Comparison of ENCODE assay signal across 12 cellular contexts in the genomic region with DNA sequence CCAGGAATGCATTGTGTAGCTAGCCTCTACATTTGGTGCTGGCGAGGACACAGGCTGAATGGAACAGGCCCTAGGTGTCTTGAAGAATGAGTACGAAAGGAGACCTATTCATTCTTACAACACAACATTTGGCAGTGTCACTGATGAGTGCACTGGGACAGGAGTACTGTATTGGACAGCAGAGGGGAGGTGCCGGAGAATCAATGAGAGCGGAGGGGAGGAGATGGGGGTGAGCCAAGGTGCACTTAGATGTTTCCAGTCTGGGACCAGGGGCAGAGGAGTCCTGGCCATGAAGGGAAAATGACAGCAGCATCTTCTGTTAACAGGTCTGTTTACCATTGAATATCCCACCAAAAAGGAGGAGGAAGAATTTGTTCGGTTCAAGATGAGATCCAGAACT. TPM values are rescaled to one million over a fixed set of nuclear protein-coding genes. Genes with fewer than 3 reads are reported as not detected.
"Had no signal": no experiment of that assay in that cellular context is flagged by ENCODE, and none has a peak within 500 bp of the region (broad histone marks: within the 10 kb centered on the region; RNA-seq: fewer than 3 reads in every experiment).

No MANE protein-coding gene starts in this region.

- H2AFZ ChIP-seq: GM23248, GM23338 had no signal

- H3K4me3 Mint-ChIP-seq: GM23338, H9, HFFc6 had no signal

- H3K27ac Mint-ChIP-seq: GM23338, HFFc6 had no signal

- H3K9ac ChIP-seq: GM23248 had no signal

- H3K4me2 ChIP-seq: GM23338 had no signal

- H3K36me3 ChIP-seq: HAP-1 had no signal

- H3K4me1 ChIP-seq: HAP-1 had no signal

- H3K9me3 ChIP-seq: HAP-1 had no signal

- DNase-seq: GM23248, GOT3, H7, H9, HCEC 1CT, HFFc6 had no signal

- H3K27ac ChIP-seq: GM23248 had no signal

- FAIRE-seq: H1, H54 had no signal

- ATAC-seq: GM23338, HCT116 had no signal

- H3K4me3 ChIP-seq: GM23248, GM23338, HAP-1 had no signal

- H3K9me3 Mint-ChIP-seq: GM23338, H9, HFFc6 had no signal

RNA-seq across cellular contexts. Expression of gene C3orf20, which starts 53.2 kb away (rescaled TPM):
- total RNA-seq: GM23248, GM23338, H1, H4, H9, HFFc6 had no signal
- polyA plus RNA-seq: GM23248, GM23338, H1 had no signal
